ENCODE assay signal across 21 cellular contexts in genomic region chr2:59322005-59322404, GRCh38.
"Had no signal": no experiment of that assay in that cellular context is flagged by ENCODE, and none has a peak within 500 bp of the region (broad histone marks: within the 10 kb centered on the region; RNA-seq: fewer than 3 reads in every experiment).

No MANE protein-coding gene starts in this region.

- H3K27me3 ChIP-seq: gastrocnemius medialis, heart right ventricle, pancreas had no signal

- H3K27me3 Mint-ChIP-seq: natural killer cell treated with Interleukin-12 subunit alpha and Interleukin-12 subunit beta and Interleukin-15 and Interleukin-18, amount 100 ng/mL, for 72 hours; progenitor cell of endocrine pancreas had no signal

- H3K36me3 Mint-ChIP-seq: immature natural killer cell; memory B cell; natural killer cell treated with Interleukin-12 subunit alpha and Interleukin-12 subunit beta and Interleukin-15 and Interleukin-18, amount 100 ng/mL, for 72 hours had no signal

- H3K27ac ChIP-seq: coronary artery, gastrocnemius medialis, heart right ventricle, left ventricle myocardium inferior, lower lobe of right lung, pancreas had no signal

- H3K4me3 Mint-ChIP-seq: immature natural killer cell; memory B cell; natural killer cell treated with Interleukin-12 subunit alpha and Interleukin-12 subunit beta and Interleukin-15 and Interleukin-18, amount 100 ng/mL, for 72 hours had no signal

- H3K4me3 ChIP-seq: coronary artery, gastrocnemius medialis, heart right ventricle, left ventricle myocardium inferior, lower lobe of right lung, pancreas, smooth muscle cell had no signal

- H3K9me3 ChIP-seq: gastrocnemius medialis, lower lobe of right lung, pancreas had no signal

- H3K36me3 ChIP-seq: gastrocnemius medialis, heart right ventricle, left ventricle myocardium inferior, lower lobe of right lung, pancreas had no signal

- H3K4me1 ChIP-seq: gastrocnemius medialis, heart right ventricle, left ventricle myocardium inferior, lower lobe of right lung, pancreas had no signal

- H3K27ac Mint-ChIP-seq: immature natural killer cell; memory B cell; natural killer cell treated with Interleukin-12 subunit alpha and Interleukin-12 subunit beta and Interleukin-15 and Interleukin-18, amount 100 ng/mL, for 72 hours; progenitor cell of endocrine pancreas had no signal

- DNase-seq: effector CD4-positive, alpha-beta T cell; gastrocnemius medialis; heart right ventricle; immature natural killer cell; kidney; left cardiac atrium; left ventricle myocardium inferior; lower lobe of right lung; midbrain; occipital lobe; pancreas; right cardiac atrium; stimulated activated CD4-positive, alpha-beta T cell treated with anti-CD3 and anti-CD28 coated beads, Interleukin-2, amount 100 ng/mL, for 48 hours; stimulated activated naive CD4-positive, alpha-beta T cell treated with Interleukin-2 at 50 U/mL for 16 hours; trophoblast cell had no signal

- H3K4me1 Mint-ChIP-seq: immature natural killer cell, memory B cell had no signal

- ATAC-seq: esophagus mucosa; gastrocnemius medialis; heart right ventricle; left cardiac atrium; lower lobe of right lung; natural killer cell treated with Interleukin-12 subunit alpha and Interleukin-12 subunit beta and Interleukin-15 and Interleukin-18, amount 100 ng/mL, for 72 hours; pancreas; right cardiac atrium had no signal
